ENCODE assay signal across 1 cellular context in the genomic region with DNA sequence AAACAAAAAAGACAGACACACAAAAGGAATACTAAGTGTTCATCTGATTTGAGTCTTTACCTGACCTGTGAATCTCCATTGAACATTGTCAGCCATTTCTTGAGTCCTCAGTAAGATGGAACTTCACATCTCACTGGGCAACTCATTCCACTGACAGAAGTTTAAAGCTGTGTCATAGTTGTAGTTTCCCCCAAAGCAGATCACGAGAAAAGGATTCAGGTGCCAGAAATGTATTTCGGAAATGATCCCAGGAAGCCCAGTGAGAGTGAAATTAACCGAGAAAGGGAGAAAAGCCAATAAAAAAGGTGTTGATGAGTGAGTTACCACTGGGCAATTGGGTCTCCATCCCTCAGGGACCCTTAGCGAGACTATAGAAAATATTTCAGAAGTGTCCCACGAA.
TF ChIP-seq lines count a peak whose summit lies in the region.

No MANE protein-coding gene starts in this region.

TF ChIP-seq in GM12878, 131 proteins besides CTCF, POLR2A, EP300 and RAD21 (continued from another document):
- TF ChIP-seq, protein P1, sequence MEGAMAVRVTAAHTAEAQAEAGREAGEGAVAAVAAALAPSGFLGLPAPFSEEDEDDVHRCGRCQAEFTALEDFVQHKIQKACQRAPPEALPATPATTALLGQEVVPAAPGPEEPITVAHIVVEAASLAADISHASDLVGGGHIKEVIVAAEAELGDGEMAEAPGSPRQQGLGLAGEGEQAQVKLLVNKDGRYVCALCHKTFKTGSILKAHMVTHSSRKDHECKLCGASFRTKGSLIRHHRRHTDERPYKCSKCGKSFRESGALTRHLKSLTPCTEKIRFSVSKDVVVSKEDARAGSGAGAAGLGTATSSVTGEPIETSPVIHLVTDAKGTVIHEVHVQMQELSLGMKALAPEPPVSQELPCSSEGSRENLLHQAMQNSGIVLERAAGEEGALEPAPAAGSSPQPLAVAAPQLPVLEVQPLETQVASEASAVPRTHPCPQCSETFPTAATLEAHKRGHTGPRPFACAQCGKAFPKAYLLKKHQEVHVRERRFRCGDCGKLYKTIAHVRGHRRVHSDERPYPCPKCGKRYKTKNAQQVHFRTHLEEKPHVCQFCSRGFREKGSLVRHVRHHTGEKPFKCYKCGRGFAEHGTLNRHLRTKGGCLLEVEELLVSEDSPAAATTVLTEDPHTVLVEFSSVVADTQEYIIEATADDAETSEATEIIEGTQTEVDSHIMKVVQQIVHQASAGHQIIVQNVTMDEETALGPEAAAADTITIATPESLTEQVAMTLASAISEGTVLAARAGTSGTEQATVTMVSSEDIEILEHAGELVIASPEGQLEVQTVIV (IDR thresholded peaks at IDR 0.05; ENCODE audit: borderline replicate concordance, partially characterized antibody), result no peak
